In genomic region chr10:21497177-21497807, GRCh38 we compare ENCODE assay signal across 8 cellular contexts. TPM values are rescaled to one million over a fixed set of nuclear protein-coding genes. Genes with fewer than 3 reads are reported as not detected.
DNase-seq lines count a peak whose midpoint lies in the region; ATAC-seq and TF ChIP-seq lines count a peak whose summit lies in the region.

No MANE protein-coding gene starts in this region.

- no peaks in the 10 kb centered on the region for H3K9me2 ChIP-seq in SU-DHL-6 (replicated peaks; ENCODE audit: insufficient read depth, low read length)

- DNase-seq in NCI-H2029 (lab: John Stamatoyannopoulos, UW) (peak; percentile 73), NCI-H2029 treated with DMSO at 0.1 percent for 48 hours (lab: John Stamatoyannopoulos, UW) (no peak), LHCN-M2 (ENCODE audit: low read depth) (peak; percentile 64), dermis blood vessel endothelial cell (peak; percentile 90), left kidney (ENCODE audit: low read depth, low spot score) (peak; percentile 95)
- peak; percentile 35 for DNase-seq in stimulated activated CD4-positive, alpha-beta T cell treated with anti-CD3 and anti-CD28 coated beads, Interleukin-4, amount 100 ng/mL, for 1 hour

- no peak for ATAC-seq in GM18858 (IDR thresholded peaks at IDR 0.05; ENCODE audit: unreplicated experiment)

- H3K9ac ChIP-seq in SU-DHL-6 (ENCODE audit: low read length): peak overlapping the region; percentile 61

- no peaks in the 10 kb centered on the region for H4K20me1 ChIP-seq in SU-DHL-6 (ENCODE audit: low read depth, low read length)

- H3K4me2 ChIP-seq in SU-DHL-6 (ENCODE audit: low read depth, low read length, poor library complexity, severe bottlenecking): peak overlapping the region; percentile 63

- H3K36me3 ChIP-seq in SU-DHL-6 (ENCODE audit: low read length): no peaks in the 10 kb centered on the region

- peak overlapping the region; percentile 57 for H3K4me3 ChIP-seq in SU-DHL-6 (ENCODE audit: insufficient read depth, low read length, poor library complexity, severe bottlenecking)

- H2AFZ ChIP-seq in SU-DHL-6 (ENCODE audit: low read depth, low read length, severe bottlenecking): peak overlapping the region; percentile 99

- H3K79me2 ChIP-seq in SU-DHL-6 (ENCODE audit: insufficient read depth, low read length): no peaks in the 10 kb centered on the region

- H3K27ac ChIP-seq in SU-DHL-6 (ENCODE audit: low read depth, low read length): no peak overlapping the region

- H3K27me3 ChIP-seq in SU-DHL-6 (ENCODE audit: low read length): no peaks in the 10 kb centered on the region

- TF ChIP-seq CTCF in SU-DHL-6 (IDR thresholded peaks at IDR 0.05; ENCODE audit: insufficient read depth, low read length, poor library complexity, severe bottlenecking): no peak

- no peaks in the 10 kb centered on the region for H3F3A ChIP-seq in SU-DHL-6 (ENCODE audit: insufficient read depth)

- no peaks in the 10 kb centered on the region for H3K9me3 ChIP-seq in SU-DHL-6 (ENCODE audit: insufficient read depth, low read length)

RNA-seq across cellular contexts. Expression of gene SKIDA1, which starts 28.2 kb away (rescaled TPM):
- total RNA-seq in LHCN-M2 (2014; rRNA removed): 0.13 and 0.63 TPM in 2 replicates
- 0.09 TPM for polyA plus RNA-seq in LHCN-M2 (2012)
- 1.0 and 2.6 TPM in 2 replicates for total RNA-seq in dermis blood vessel endothelial cell

RNA-seq across cellular contexts. Expression of gene MLLT10, which starts 36.7 kb away (rescaled TPM):
- total RNA-seq in LHCN-M2 (2014; rRNA removed): 15.0 and 23.3 TPM in 2 replicates
- polyA plus RNA-seq in LHCN-M2 (2012): 9.2 TPM
- total RNA-seq in dermis blood vessel endothelial cell: 35.4 and 48.9 TPM in 2 replicates
